8 cellular contexts compared by ENCODE assay signal in genomic region chr20:346033-346639, GRCh38. TPM values are rescaled to one million over a fixed set of nuclear protein-coding genes. Genes with fewer than 3 reads are reported as not detected.
A peak's percentile ranks its signal among the peaks of the same experiment; 100 is the strongest.
DNase-seq lines count a peak whose midpoint lies in the region; ATAC-seq and TF ChIP-seq lines count a peak whose summit lies in the region.

No MANE protein-coding gene starts in this region.

- WGBS in mammary epithelial cell (ENCODE audit: low coverage, missing lambda C conversion rate) = 63% methylated on average over 7 of the region's 9 CpGs

- H3K27ac Mint-ChIP-seq in stimulated activated naive CD8-positive, alpha-beta T cell treated with anti-CD3 and anti-CD28 coated beads, Interleukin-15, Interleukin-2, amounts not matched to agents 100 ng/mL and 50 ng/mL, for 24 hours = peak overlapping the region; percentile 82

- TF ChIP-seq CTCF in mammary epithelial cell (conservative IDR thresholded peaks at IDR 0.05 in 1 of 2, IDR thresholded peaks at IDR 0.05 in 1 of 2; ENCODE audit: extremely low read depth in 1 of 2, insufficient read depth in 1 of 2, low read depth in 1 of 2, low read length in 2 of 2) = no peak

- no peaks in the 10 kb centered on the region for H4K20me1 ChIP-seq in mammary epithelial cell (ENCODE audit: insufficient read depth, low read length)

- H3K36me3 ChIP-seq in mammary epithelial cell (ENCODE audit: insufficient read depth, low read length) = no peaks in the 10 kb centered on the region
- H3K36me3 ChIP-seq in mucosa of stomach (ENCODE audit: control insufficient read depth, insufficient read depth, low read length) = no peaks in the 10 kb centered on the region

- ATAC-seq in stimulated activated naive CD8-positive, alpha-beta T cell treated with anti-CD3 and anti-CD28 coated beads, Interleukin-15, Interleukin-2, amounts not matched to agents 100 U/mL and 50 U/mL, for 24 hours = no peak
- ATAC-seq in HG03571 (IDR thresholded peaks at IDR 0.05; ENCODE audit: unreplicated experiment) (no peak), HG03108 (IDR thresholded peaks at IDR 0.05; ENCODE audit: unreplicated experiment) (no peak)

- intact Hi-C loops in mammary epithelial cell (cut with micrococcal nuclease) = loop anchor here (5.0 kb wide), 1 partner anchor 109 kb away; no protein-coding TSS in a partner anchor

- H3K4me3 ChIP-seq in mammary epithelial cell (replicated peaks in 1 of 3; ENCODE audit: insufficient read depth in 1 of 3, low read depth in 2 of 3, low read length in 3 of 3) (peak overlapping the region; percentile 55 to 83 (median 82)), mucosa of stomach (ENCODE audit: low read length) (no peak overlapping the region)

- BruUV-seq in mammary epithelial cell (replicated peaks; lab: Mats Ljungman, UMichigan) = no TSS peak

- H3K27ac ChIP-seq in mammary epithelial cell (ENCODE audit: insufficient read depth, low read depth, low read length) = no peak overlapping the region

- CTCF ChIA-PET in mammary epithelial cell (lab: Charles Lee; ENCODE audit: low non-redundant PET) = no interaction called here

- H3K4me1 ChIP-seq in mammary epithelial cell (ENCODE audit: insufficient read depth, low read length) (peaks cover 12% of the 10 kb centered on the region), mucosa of stomach (ENCODE audit: control insufficient read depth, insufficient read depth, low read length) (peaks cover 17% of the 10 kb centered on the region)

- H3K27me3 Mint-ChIP-seq in stimulated activated naive CD8-positive, alpha-beta T cell treated with anti-CD3 and anti-CD28 coated beads, Interleukin-15, Interleukin-2, amounts not matched to agents 100 ng/mL and 50 ng/mL, for 24 hours = no peaks in the 10 kb centered on the region

- peaks cover 11% of the 10 kb centered on the region for H3K36me3 Mint-ChIP-seq in stimulated activated naive CD8-positive, alpha-beta T cell treated with anti-CD3 and anti-CD28 coated beads, Interleukin-15, Interleukin-2, amounts not matched to agents 100 ng/mL and 50 ng/mL, for 24 hours (ENCODE audit: low read depth)

- in situ Hi-C loops in mammary epithelial cell (cut with MboI; ENCODE audit: low sequenced_read_pairs in 2 of 2) = no loop called here

- peaks cover 4% of the 10 kb centered on the region for H3K9me3 Mint-ChIP-seq in stimulated activated naive CD8-positive, alpha-beta T cell treated with anti-CD3 and anti-CD28 coated beads, Interleukin-15, Interleukin-2, amounts not matched to agents 100 ng/mL and 50 ng/mL, for 24 hours

- peaks cover 17% of the 10 kb centered on the region for H3K4me1 Mint-ChIP-seq in stimulated activated naive CD8-positive, alpha-beta T cell treated with anti-CD3 and anti-CD28 coated beads, Interleukin-15, Interleukin-2, amounts not matched to agents 100 ng/mL and 50 ng/mL, for 24 hours (ENCODE audit: low read depth)

- peak overlapping the region; percentile 81 for H3K4me3 Mint-ChIP-seq in stimulated activated naive CD8-positive, alpha-beta T cell treated with anti-CD3 and anti-CD28 coated beads, Interleukin-15, Interleukin-2, amounts not matched to agents 100 ng/mL and 50 ng/mL, for 24 hours

- dilution Hi-C loops in mammary epithelial cell (cut with HindIII; ENCODE audit: low sequenced_read_pairs) = no loop called here

- H3K9ac ChIP-seq in mammary epithelial cell (ENCODE audit: insufficient read depth, low read length) (no peak overlapping the region), mucosa of stomach (ENCODE audit: low read length) (peak overlapping the region; percentile 53)

- H3K27me3 ChIP-seq in mammary epithelial cell (ENCODE audit: insufficient read depth, low read length) (no peaks in the 10 kb centered on the region), mucosa of stomach (ENCODE audit: control insufficient read depth, insufficient read depth, low read length) (no peaks in the 10 kb centered on the region)

- peak overlapping the region; percentile 95 for H3K4me2 ChIP-seq in mammary epithelial cell (ENCODE audit: insufficient read depth, low read depth, low read length)

- H3K79me2 ChIP-seq in mammary epithelial cell (ENCODE audit: insufficient read depth, low read length) = no peaks in the 10 kb centered on the region

- peak overlapping the region; percentile 99 for H2AFZ ChIP-seq in mammary epithelial cell (ENCODE audit: low read depth, low read length)

- H3K9me3 ChIP-seq in mammary epithelial cell (replicated peaks; ENCODE audit: insufficient read depth, low read length) (peaks cover 16% of the 10 kb centered on the region), mucosa of stomach (ENCODE audit: control insufficient read depth, low read length) (peaks cover 5% of the 10 kb centered on the region)

- DNase-seq in stimulated activated naive CD8-positive, alpha-beta T cell treated with anti-CD3 and anti-CD28 coated beads, Interleukin-15, Interleukin-2, amounts not matched to agents 100 U/mL and 50 U/mL, for 24 hours = no peak
- no peak for DNase-seq in mammary epithelial cell
- DNase-seq in SW480 (ENCODE audit: low spot score) = no peak
- no peak for DNase-seq in SIG-M5 treated with dmso at 0.1 percent for 504 hours (lab: John Stamatoyannopoulos, UW; ENCODE audit: unreplicated experiment)

RNA-seq across cellular contexts. Expression of gene NRSN2, which starts 0.8 kb away (rescaled TPM):
- total RNA-seq in mammary epithelial cell = 10 to 100 TPM; 16.9 to 48.3 TPM
- 26.7 TPM for polyA plus RNA-seq in mammary epithelial cell
- polyA minus RNA-seq in mammary epithelial cell = 13.6 TPM

RNA-seq across cellular contexts. Expression of gene SOX12, which starts 20.8 kb away (rescaled TPM):
- 1 to 10 TPM; 3.7 to 6.2 TPM for total RNA-seq in mammary epithelial cell
- polyA plus RNA-seq in mammary epithelial cell = 2.0 TPM
- 1.3 TPM for polyA minus RNA-seq in mammary epithelial cell

RNA-seq across cellular contexts. Expression of gene TRIB3, which starts 34.4 kb away (rescaled TPM):
- total RNA-seq in mammary epithelial cell = 100 to 1,000 TPM; 238 to 248 TPM
- 117 TPM for polyA plus RNA-seq in mammary epithelial cell
- 43.1 TPM for polyA minus RNA-seq in mammary epithelial cell

RNA-seq across cellular contexts. Expression of gene ZCCHC3, which starts 48.8 kb away (rescaled TPM):
- 10 to 100 TPM in 1 of 2 donors, 1 to 10 TPM in 1; 9.2 to 11.5 TPM for total RNA-seq in mammary epithelial cell
- polyA plus RNA-seq in mammary epithelial cell = 6.6 TPM
- 9.7 TPM for polyA minus RNA-seq in mammary epithelial cell

RNA-seq across cellular contexts. Expression of gene C20orf96, which starts 55.6 kb away (rescaled TPM):
- 1 to 10 TPM in 1 of 2 donors, under 1 TPM in 1; 0.83 to 2.7 TPM for total RNA-seq in mammary epithelial cell
- polyA plus RNA-seq in mammary epithelial cell = 2.3 TPM
- not detected for polyA minus RNA-seq in mammary epithelial cell
